In the genomic region with DNA sequence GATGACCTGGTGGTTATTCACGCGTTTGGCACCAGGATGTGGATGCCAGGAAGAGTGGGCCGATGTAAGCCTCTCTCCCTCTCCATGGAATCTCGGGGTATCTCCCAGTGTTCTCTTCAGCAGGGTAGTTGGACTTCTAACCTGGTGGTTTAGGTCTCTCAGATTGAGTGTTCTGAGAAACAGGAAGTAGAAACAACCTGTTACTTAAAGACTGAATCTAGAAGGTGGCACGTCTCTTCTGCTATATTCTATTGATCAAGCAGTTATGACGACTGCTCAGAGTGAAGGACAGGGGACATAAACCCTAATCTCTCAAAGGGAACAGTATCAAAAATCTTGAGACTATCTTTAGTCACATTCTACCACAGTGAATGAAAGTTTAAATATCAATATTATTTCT, we compare ENCODE assay signal across 1 cellular context.
TF ChIP-seq lines count a peak whose summit lies in the region.

No MANE protein-coding gene starts in this region.

TF ChIP-seq in IMR-90, 13 proteins besides CTCF, POLR2A, EP300 and RAD21 (continued from another document):
- no peak for TF ChIP-seq MXI1 (IDR thresholded peaks at IDR 0.05; ENCODE audit: borderline replicate concordance, low read depth, low read length)
- no peak for TF ChIP-seq RFX5 (IDR thresholded peaks at IDR 0.05; ENCODE audit: low read depth, low read length)
- no peak for TF ChIP-seq NFE2L2 (IDR thresholded peaks at IDR 0.05; ENCODE audit: low read depth, low read length)
- TF ChIP-seq CHD1 (IDR thresholded peaks at IDR 0.05; ENCODE audit: low read depth, low read length) = no peak
- no peak for TF ChIP-seq CEBPB (IDR thresholded peaks at IDR 0.05; ENCODE audit: low read depth, low read length)
- TF ChIP-seq, protein P1, sequence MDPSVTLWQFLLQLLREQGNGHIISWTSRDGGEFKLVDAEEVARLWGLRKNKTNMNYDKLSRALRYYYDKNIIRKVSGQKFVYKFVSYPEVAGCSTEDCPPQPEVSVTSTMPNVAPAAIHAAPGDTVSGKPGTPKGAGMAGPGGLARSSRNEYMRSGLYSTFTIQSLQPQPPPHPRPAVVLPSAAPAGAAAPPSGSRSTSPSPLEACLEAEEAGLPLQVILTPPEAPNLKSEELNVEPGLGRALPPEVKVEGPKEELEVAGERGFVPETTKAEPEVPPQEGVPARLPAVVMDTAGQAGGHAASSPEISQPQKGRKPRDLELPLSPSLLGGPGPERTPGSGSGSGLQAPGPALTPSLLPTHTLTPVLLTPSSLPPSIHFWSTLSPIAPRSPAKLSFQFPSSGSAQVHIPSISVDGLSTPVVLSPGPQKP (IDR thresholded peaks at IDR 0.05; ENCODE audit: borderline replicate concordance, low read depth, low read length) = no peak
- no peak for TF ChIP-seq BHLHE40 (IDR thresholded peaks at IDR 0.05; ENCODE audit: low read depth, low read length)
TF ChIP-seq in IMR-90: peak in this region for 0.
